Comparison of ENCODE assay signal across 8 cellular contexts in genomic region chr6:73520688-73521350, GRCh38. TPM values are rescaled to one million over a fixed set of nuclear protein-coding genes. Genes with fewer than 3 reads are reported as not detected.
A peak's percentile ranks its signal among the peaks of the same experiment; 100 is the strongest.
DNase-seq lines count a peak whose midpoint lies in the region; ATAC-seq and TF ChIP-seq lines count a peak whose summit lies in the region.

Gene EEF1A1 (minus strand): TSS chr6:73521032. CDS start chr6:73520026, 1,006 bp downstream.

- TF ChIP-seq POLR2A in ovary (IDR thresholded peaks at IDR 0.05) (peak; percentile 99), thyroid gland (IDR thresholded peaks at IDR 0.05) (peak; percentile 98 to 99)

- H3K36me3 Mint-ChIP-seq in activated naive CD8-positive, alpha-beta T cell treated with anti-CD3 and anti-CD28 coated beads, Interleukin-2, amount 10 ng/mL, durations not matched to agents 7 days and 5 days: peaks cover 38% of the 10 kb centered on the region

- no peaks in the 10 kb centered on the region for H3K9me3 Mint-ChIP-seq in activated naive CD8-positive, alpha-beta T cell treated with anti-CD3 and anti-CD28 coated beads, Interleukin-2, amount 10 ng/mL, durations not matched to agents 7 days and 5 days

- peak; percentile 93 for DNase-seq in GM10248 (ENCODE audit: extremely low spot score)
- peak; percentile 99 for DNase-seq in NCI-H1105 treated with DMSO at 0.1 percent for 48 hours (lab: John Stamatoyannopoulos, UW)
- peak; percentile 92 for DNase-seq in activated naive CD8-positive, alpha-beta T cell treated with anti-CD3 and anti-CD28 coated beads, Interleukin-2, amount 10 ng/mL, durations not matched to agents 7 days and 5 days
- peak; percentile 98 to 100 (median 99) for DNase-seq in head of caudate nucleus
- DNase-seq in ovary: peak; percentile 99
- DNase-seq in thyroid gland: peak; percentile 100

- intact Hi-C loops in head of caudate nucleus (cut with DNase I): no loop called here
- intact Hi-C loops in ovary (cut with DNase I): loop anchor here in 3 of 4 donors (1.0 to 5.0 kb wide), 3 partner anchors 61 to 132 kb away; partner anchors contain the start of gene SLC17A5 (in 2 of the 3)
- intact Hi-C loops in thyroid gland (cut with DNase I): loop anchor here (10.0 kb wide), 1 partner anchor 54 kb away; no protein-coding TSS in a partner anchor

- H3K27ac Mint-ChIP-seq in activated naive CD8-positive, alpha-beta T cell treated with anti-CD3 and anti-CD28 coated beads, Interleukin-2, amount 10 ng/mL, durations not matched to agents 7 days and 5 days: peak within 1 kb of the TSS; percentile 95

- peak within 1 kb of the TSS; percentile 5 for H2AFZ ChIP-seq in SU-DHL-6 (ENCODE audit: low read depth, low read length, severe bottlenecking)

- no peaks in the 10 kb centered on the region for H3K9me3 ChIP-seq in SU-DHL-6 (ENCODE audit: insufficient read depth, low read length)
- no peaks in the 10 kb centered on the region for H3K9me3 ChIP-seq in ovary
- no peaks in the 10 kb centered on the region for H3K9me3 ChIP-seq in thyroid gland

- ATAC-seq in HG02623 (IDR thresholded peaks at IDR 0.05; ENCODE audit: unreplicated experiment): peak; percentile 61
- ATAC-seq in activated naive CD8-positive, alpha-beta T cell treated with anti-CD3 and anti-CD28 coated beads, Interleukin-2, amount 10 ng/mL, durations not matched to agents 7 days and 5 days (ENCODE audit: low read depth): peak; percentile 77

- peak within 1 kb of the TSS; percentile 97 for H3K27ac ChIP-seq in SU-DHL-6 (ENCODE audit: low read depth, low read length)
- peak within 1 kb of the TSS; percentile 99 for H3K27ac ChIP-seq in ovary
- peak within 1 kb of the TSS; percentile 98 to 100 (median 99) for H3K27ac ChIP-seq in thyroid gland

- no peak for TF ChIP-seq EP300 in ovary (IDR thresholded peaks at IDR 0.05)

- peaks cover 12% of the 10 kb centered on the region; the same call in 1 of the 2 replicates for H4K20me1 ChIP-seq in SU-DHL-6 (ENCODE audit: low read depth, low read length)

- peaks cover 70% of the 10 kb centered on the region for H3F3A ChIP-seq in SU-DHL-6 (ENCODE audit: insufficient read depth)

- H3K4me3 Mint-ChIP-seq in activated naive CD8-positive, alpha-beta T cell treated with anti-CD3 and anti-CD28 coated beads, Interleukin-2, amount 10 ng/mL, durations not matched to agents 7 days and 5 days: peak within 1 kb of the TSS; percentile 94

- WGBS in ovary, 3 donors: 0 to 1% (median 0%) methylated on average over 47 to 53 of the region's 53 CpGs
- WGBS in thyroid gland, 2 donors: 1% methylated on average over 24 to 48 of the region's 53 CpGs

- no peaks in the 10 kb centered on the region for H3K27me3 Mint-ChIP-seq in activated naive CD8-positive, alpha-beta T cell treated with anti-CD3 and anti-CD28 coated beads, Interleukin-2, amount 10 ng/mL, durations not matched to agents 7 days and 5 days

- H3K4me2 ChIP-seq in SU-DHL-6 (ENCODE audit: low read depth, low read length, poor library complexity, severe bottlenecking): peak within 1 kb of the TSS; percentile 96

- TF ChIP-seq CTCF in GM10248 (IDR thresholded peaks at IDR 0.05; ENCODE audit: control extremely low read depth, extremely low read depth, low read depth, missing control alignments) (no peak), SU-DHL-6 (IDR thresholded peaks at IDR 0.05; ENCODE audit: insufficient read depth, low read length, poor library complexity, severe bottlenecking) (no peak), ovary (IDR thresholded peaks at IDR 0.05) (peak in 1 of 3 donors; percentile 15), thyroid gland (IDR thresholded peaks at IDR 0.05) (peak in 2 of 6 experiments; percentile 17 to 27)

- H3K9me2 ChIP-seq in SU-DHL-6 (replicated peaks; ENCODE audit: insufficient read depth, low read length): no peaks in the 10 kb centered on the region

- H3K4me1 ChIP-seq in ovary (ENCODE audit: insufficient read depth) (peaks cover 3% of the 10 kb centered on the region), thyroid gland (peaks cover 23 to 39% of the 10 kb centered on the region in 2 donors)

- CTCF ChIA-PET in GM10248 (lab: Yijun Ruan, JAX): interaction anchor here (1.4 to 3.3 kb wide), 4 partner anchors 12 to 90 kb away, joined by 3 to 22 read pairs (median 4); no protein-coding TSS in a partner anchor

- peaks cover 17% of the 10 kb centered on the region for H3K79me2 ChIP-seq in SU-DHL-6 (ENCODE audit: insufficient read depth, low read length)

- peak within 1 kb of the TSS; percentile 100 for H3K9ac ChIP-seq in SU-DHL-6 (ENCODE audit: low read length)

- peak within 1 kb of the TSS; percentile 97 for H3K4me3 ChIP-seq in SU-DHL-6 (ENCODE audit: insufficient read depth, low read length, poor library complexity, severe bottlenecking)
- peak within 1 kb of the TSS; percentile 76 for H3K4me3 ChIP-seq in ovary
- peak within 1 kb of the TSS; percentile 85 to 97 (median 92) for H3K4me3 ChIP-seq in thyroid gland (replicated peaks in 1 of 3)

- POLR2A ChIA-PET in GM10248 (lab: Yijun Ruan, JAX): interaction anchor here (0.5 to 2.9 kb wide), 15 partner anchors 8 to 202 kb away, joined by 3 to 23 read pairs (median 5); partner anchors contain the start of genes MTO1 and SLC17A5
- POLR2A ChIA-PET in activated naive CD8-positive, alpha-beta T cell treated with anti-CD3 and anti-CD28 coated beads, Interleukin-2, amount 10 ng/mL, durations not matched to agents 7 days and 5 days (lab: Charles Lee): interaction anchor here (0.7 to 7.9 kb wide), 32 partner anchors 9 to 898 kb away, joined by 3 to 145 read pairs (median 4); partner anchors contain the start of genes CGAS, MTO1 and SLC17A5

- H3K36me3 ChIP-seq in SU-DHL-6 (ENCODE audit: low read length): peaks cover 36% of the 10 kb centered on the region
- H3K36me3 ChIP-seq in ovary: no peaks in the 10 kb centered on the region
- H3K36me3 ChIP-seq in thyroid gland: peaks cover 30 to 40% of the 10 kb centered on the region in 2 donors

- peaks cover 45% of the 10 kb centered on the region for H3K4me1 Mint-ChIP-seq in activated naive CD8-positive, alpha-beta T cell treated with anti-CD3 and anti-CD28 coated beads, Interleukin-2, amount 10 ng/mL, durations not matched to agents 7 days and 5 days

- H3K27me3 ChIP-seq in SU-DHL-6 (ENCODE audit: low read length) (no peaks in the 10 kb centered on the region), ovary (no peaks in the 10 kb centered on the region), thyroid gland (no peaks in the 10 kb centered on the region)

RNA-seq across cellular contexts. Expression of gene EEF1A1, which starts in this region (rescaled TPM):
- 1,000 to 10,000 TPM; 8,804 to 9,235 TPM for total RNA-seq in activated naive CD8-positive, alpha-beta T cell treated with anti-CD3 and anti-CD28 coated beads, Interleukin-2, amount 10 ng/mL, durations not matched to agents 7 days and 5 days
- over 10,000 TPM; 15,703 to 19,058 (median 16,968) TPM for total RNA-seq in ovary
- over 10,000 TPM; 15,578 to 19,769 TPM for polyA plus RNA-seq in ovary
- total RNA-seq in thyroid gland: over 10,000 TPM in 2 of 4 donors, 1,000 to 10,000 TPM in 2; 9,141 to 11,705 (median 10,644) TPM

Comparison
In these comparisons a context has a peak if more than half of its experiments do, and no peak if none do; other contexts are left out.
1. Peak in every context shown above with its lines: DNase-seq, ATAC-seq, H3K4me3 ChIP-seq and H3K27ac ChIP-seq.